Comparison of ENCODE assay signal across 8 cellular contexts in the genomic region with DNA sequence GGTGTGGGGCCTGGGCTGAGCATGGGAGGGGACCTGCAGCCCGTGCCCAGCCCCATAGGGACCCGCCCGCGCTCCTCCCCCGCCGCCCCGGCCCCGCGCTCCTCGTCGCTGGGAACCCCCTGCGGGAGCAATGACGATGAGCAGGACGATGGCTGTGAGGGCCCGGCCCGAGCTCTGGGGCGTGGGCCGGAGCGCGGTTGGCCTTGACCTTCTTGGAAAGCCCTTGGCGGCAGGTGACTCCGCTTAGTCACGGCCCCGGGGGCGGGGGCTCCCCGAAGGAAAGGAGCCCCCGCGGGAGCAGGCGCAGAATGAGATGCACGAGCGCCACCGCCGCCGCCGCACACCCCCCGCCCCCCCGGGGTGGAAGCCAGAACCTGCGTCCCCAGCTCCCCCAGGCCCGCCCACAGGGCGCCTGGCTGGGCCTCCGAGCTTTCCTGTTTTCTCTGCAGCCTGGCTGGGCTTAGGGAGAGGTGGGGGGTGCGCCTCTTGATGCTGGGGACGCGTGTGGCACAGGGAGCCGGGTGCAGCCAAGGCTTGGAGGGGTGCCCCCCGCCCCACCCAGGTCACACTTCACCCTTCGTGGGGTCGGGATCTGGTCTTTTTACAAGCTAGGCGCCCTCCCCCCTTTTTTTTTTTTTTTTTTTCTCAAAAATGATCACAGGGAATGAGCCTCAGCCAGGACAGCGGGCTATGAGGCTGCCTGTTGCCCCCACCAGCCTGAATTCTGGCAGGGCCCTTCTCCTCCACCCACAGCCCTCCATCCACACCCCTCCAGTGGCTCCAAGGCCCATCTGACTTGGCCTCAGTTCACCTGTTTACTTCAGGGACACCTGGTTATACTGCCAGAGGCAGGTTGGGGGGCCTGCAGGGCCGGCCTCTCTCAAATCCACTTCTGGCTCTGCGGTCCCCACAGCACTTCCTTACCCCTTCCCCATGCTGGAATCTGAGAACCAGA. TPM values are rescaled to one million over a fixed set of nuclear protein-coding genes. Genes with fewer than 3 reads are reported as not detected.
DNase-seq lines count a peak whose midpoint lies in the region; ATAC-seq and TF ChIP-seq lines count a peak whose summit lies in the region.

No MANE protein-coding gene starts in this region.

- H3K36me3 ChIP-seq in HUES6 (ENCODE audit: control insufficient read depth, insufficient read depth, low read length) (no peaks in the 10 kb centered on the region), heart left ventricle (no peaks in the 10 kb centered on the region)

- H3K27ac ChIP-seq in HUES6 (ENCODE audit: low read depth, low read length) (peak overlapping the region; percentile 65; the same call in 1 of the 2 replicates), heart left ventricle (peak overlapping the region; percentile 91 to 99 (median 95))

- ATAC-seq in GM21526 (IDR thresholded peaks at IDR 0.05; ENCODE audit: low FRiP score, unreplicated experiment) (peak; percentile 50), heart left ventricle (peak; percentile 13 to 77 (median 72))

- H3K9me3 ChIP-seq in HUES6 (ENCODE audit: control insufficient read depth, insufficient read depth, low read depth, low read length) (no peaks in the 10 kb centered on the region; the same call in 1 of the 2 replicates), heart left ventricle (no peaks in the 10 kb centered on the region)

- H3K4me3 ChIP-seq in HUES6 (ENCODE audit: low read depth, low read length), result peak overlapping the region; percentile 51
- H3K4me3 ChIP-seq in heart left ventricle, result peak overlapping the region in 11 of 12 donors; percentile 12 to 70 (median 48)

- 2 to 10% (median 3%) methylated on average over 12 to 52 of the region's 52 CpGs for WGBS in heart left ventricle, 4 donors

- DNase-seq in DMS153 treated with DMSO at 0.1 percent for 48 hours (lab: John Stamatoyannopoulos, UW; ENCODE audit: unreplicated experiment), result peak; percentile 72
- DNase-seq in SKM-1 treated with dmso at 0.1 percent for 144 hours (lab: John Stamatoyannopoulos, UW; ENCODE audit: unreplicated experiment), result peak; percentile 60
- peak; percentile 99 for DNase-seq in activated naive CD8-positive, alpha-beta T cell treated with anti-CD3 and anti-CD28 coated beads for 36 hours
- peak; percentile 92 to 97 (median 95) for DNase-seq in heart left ventricle
- peak; percentile 98 for DNase-seq in posterior vena cava (ENCODE audit: low spot score)
- peak; percentile 93 for DNase-seq in ureter (ENCODE audit: low spot score)

- H3K27ac Mint-ChIP-seq in activated naive CD8-positive, alpha-beta T cell treated with anti-CD3 and anti-CD28 coated beads for 36 hours, result peak overlapping the region; percentile 85

- intact Hi-C loops in heart left ventricle (cut with DNase I), result loop anchor here in 5 of 10 donors (1.0 to 10.0 kb wide), 6 partner anchors 25 to 249 kb away; a partner anchor contains a TSS
- intact Hi-C loops in posterior vena cava (cut with DNase I), result loop anchor here (2.0 to 10.0 kb wide), 2 partner anchors 83 to 289 kb away; no protein-coding TSS in a partner anchor

- TF ChIP-seq POLR2A in heart left ventricle (IDR thresholded peaks at IDR 0.05), result peak in 1 of 2 donors; percentile 38

- H3K4me3 Mint-ChIP-seq in activated naive CD8-positive, alpha-beta T cell treated with anti-CD3 and anti-CD28 coated beads for 36 hours, result peak overlapping the region; percentile 63

- H3K4me1 ChIP-seq in HUES6 (ENCODE audit: control insufficient read depth, insufficient read depth, low read length) (peaks cover 28% of the 10 kb centered on the region), heart left ventricle (peaks cover 19 to 70% (median 57%) of the 10 kb centered on the region in 12 donors)

- no peak overlapping the region for H3K9ac ChIP-seq in HUES6 (ENCODE audit: low read length)

- TF ChIP-seq CTCF in heart left ventricle (IDR thresholded peaks at IDR 0.05), result no peak

- no peaks in the 10 kb centered on the region; the same call in 1 of the 2 replicates for H3K27me3 ChIP-seq in HUES6 (ENCODE audit: control insufficient read depth, insufficient read depth, low read length)
- no peaks in the 10 kb centered on the region for H3K27me3 ChIP-seq in heart left ventricle

- H3K36me3 Mint-ChIP-seq in activated naive CD8-positive, alpha-beta T cell treated with anti-CD3 and anti-CD28 coated beads for 36 hours, result peaks cover 4% of the 10 kb centered on the region

- no peaks in the 10 kb centered on the region for H3K27me3 Mint-ChIP-seq in activated naive CD8-positive, alpha-beta T cell treated with anti-CD3 and anti-CD28 coated beads for 36 hours

- H3K4me1 Mint-ChIP-seq in activated naive CD8-positive, alpha-beta T cell treated with anti-CD3 and anti-CD28 coated beads for 36 hours, result peaks cover 21% of the 10 kb centered on the region

- peaks cover 3% of the 10 kb centered on the region for H3K9me3 Mint-ChIP-seq in activated naive CD8-positive, alpha-beta T cell treated with anti-CD3 and anti-CD28 coated beads for 36 hours

RNA-seq across cellular contexts. Expression of a gene that starts 17.9 kb away (rescaled TPM):
- total RNA-seq in activated naive CD8-positive, alpha-beta T cell treated with anti-CD3 and anti-CD28 coated beads for 36 hours, result 10 to 100 TPM; 32.6 to 34.8 TPM
- total RNA-seq in heart left ventricle (10 to 100 TPM; 16.7 to 36.2 (median 21.6) TPM), posterior vena cava (10 to 100 TPM; 27.5 to 45.4 TPM), ureter (42.8 TPM)
- polyA plus RNA-seq in heart left ventricle, result 10 to 100 TPM; 15.0 to 70.3 TPM

RNA-seq across cellular contexts. Expression of a gene that starts 18.1 kb away (rescaled TPM):
- total RNA-seq in activated naive CD8-positive, alpha-beta T cell treated with anti-CD3 and anti-CD28 coated beads for 36 hours, result 10 to 100 TPM; 14.5 to 15.2 TPM
- total RNA-seq in heart left ventricle, result 10 to 100 TPM in 8 of 9 donors, 1 to 10 TPM in 1; 9.8 to 26.8 (median 15.2) TPM
- polyA plus RNA-seq in heart left ventricle, result 10 to 100 TPM in 1 of 2 donors, 1 to 10 TPM in 1; 9.1 to 12.4 TPM
- 10 to 100 TPM in 1 of 2 donors, 1 to 10 TPM in 1; 8.9 to 11.7 TPM for total RNA-seq in posterior vena cava
- 20.5 TPM for total RNA-seq in ureter

RNA-seq across cellular contexts. Expression of a gene that starts 24.3 kb away (rescaled TPM):
- total RNA-seq in activated naive CD8-positive, alpha-beta T cell treated with anti-CD3 and anti-CD28 coated beads for 36 hours, result 100 to 1,000 TPM; 134 to 137 TPM
- 100 to 1,000 TPM in 1 of 9 donors, 10 to 100 TPM in 8; 37.7 to 118 (median 51.0) TPM for total RNA-seq in heart left ventricle
- polyA plus RNA-seq in heart left ventricle, result 10 to 100 TPM; 45.1 to 50.2 TPM
- 10 to 100 TPM; 29.9 to 37.2 TPM for total RNA-seq in posterior vena cava
- total RNA-seq in ureter, result 75.0 TPM

Comparison
In these comparisons a context has a peak if more than half of its experiments do, and no peak if none do; other contexts are left out.
1. Peak in every context shown above with its lines: DNase-seq, ATAC-seq, H3K4me3 ChIP-seq and H3K27ac ChIP-seq.